ENCODE assay signal across 25 cellular contexts in the genomic region with DNA sequence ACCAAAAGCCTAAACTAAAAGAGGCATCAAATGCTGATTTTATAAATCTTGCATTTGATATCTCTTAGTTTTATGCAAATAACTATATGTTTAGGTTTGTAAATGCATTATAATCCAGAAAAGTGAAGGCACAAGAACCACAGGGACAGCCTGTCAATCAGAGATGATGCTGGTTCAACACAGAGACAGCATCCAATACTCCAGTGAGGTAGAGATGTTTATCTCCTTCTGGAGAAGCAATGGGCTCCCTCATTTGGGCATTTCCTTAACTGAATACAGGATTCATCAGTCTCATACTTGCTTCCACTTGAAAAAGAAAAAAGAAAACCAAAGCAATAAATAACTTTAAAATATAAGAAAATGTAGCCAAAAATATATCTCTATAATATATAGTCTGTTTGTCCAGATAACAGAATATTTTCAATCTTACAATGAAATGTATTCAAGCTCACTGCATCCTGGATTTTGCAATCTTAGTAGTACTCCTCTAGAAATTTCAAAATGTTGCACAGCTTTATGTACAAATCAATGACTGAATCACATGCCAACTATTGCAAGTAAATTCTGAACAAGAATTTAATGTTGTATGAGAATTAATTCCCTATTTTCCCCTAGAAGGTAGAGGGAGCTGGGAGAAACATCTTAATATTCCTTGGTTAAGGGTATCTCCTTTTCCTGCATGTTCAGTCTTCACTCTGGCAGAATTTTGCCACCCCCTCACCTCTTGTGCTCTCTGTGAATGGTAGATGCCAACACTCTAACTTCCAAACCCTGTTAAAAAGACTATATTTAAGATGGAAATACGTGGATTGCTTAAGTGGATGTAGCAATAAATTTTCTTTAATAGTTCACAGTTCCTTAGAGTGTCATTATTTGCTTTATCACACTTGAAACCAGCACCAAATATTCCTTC.
"Had no signal": no experiment of that assay in that cellular context is flagged by ENCODE, and none has a peak within 500 bp of the region (broad histone marks: within the 10 kb centered on the region; RNA-seq: fewer than 3 reads in every experiment).

No MANE protein-coding gene starts in this region.

- H3K36me3 Mint-ChIP-seq: activated naive CD4-positive, alpha-beta T cell treated with anti-CD3 and anti-CD28 coated beads, Interleukin-2, amount 50 U/mL, for 72 hours; brain; T-cell had no signal

- H3K9me3 ChIP-seq: adrenal gland, ascending aorta, pancreas, prostate gland, sigmoid colon, tibial nerve had no signal

- H3K27ac Mint-ChIP-seq: activated B cell treated with CpG ODN at 0.5 μM for 24 hours; activated CD8-positive, alpha-beta T cell treated with anti-CD3 and anti-CD28 coated beads for 36 hours; activated naive CD4-positive, alpha-beta T cell treated with anti-CD3 and anti-CD28 coated beads, Interleukin-2, amount 50 U/mL, for 72 hours; activated T-helper 2 cell treated with anti-CD3 and anti-CD28 coated beads, Interferon-gamma antibody, Interleukin-2, Interleukin-4, amounts not matched to agents 10 μg/mL and 5 μg/mL and 100 μg/mL, durations not matched to agents 14 hours and 24 hours and 36 hours; effector memory CD8-positive, alpha-beta T cell; T-cell had no signal

- DNase-seq: activated B cell treated with CpG ODN at 0.5 μM for 24 hours; activated CD4-positive, alpha-beta T cell treated with anti-CD3 and anti-CD28 coated beads, Interleukin-2, amount 50 U/mL, for 1 hour; activated CD8-positive, alpha-beta T cell treated with anti-CD3 and anti-CD28 coated beads for 36 hours; activated T-cell treated with anti-CD3 and anti-CD28 coated beads, Interleukin-2, amount 50 U/mL, for 48 hours; adrenal gland; dorsolateral prefrontal cortex; effector memory CD8-positive, alpha-beta T cell; erythroblast; left ventricle myocardium inferior; pancreas; sigmoid colon; stimulated activated CD4-positive, alpha-beta T cell treated with anti-CD3 and anti-CD28 coated beads, Interleukin-15, amount 100 ng/mL, for 24 hours; stimulated activated CD4-positive, alpha-beta T cell treated with anti-CD3 and anti-CD28 coated beads, Interleukin-2, amount 100 ng/mL, for 24 hours; stimulated activated naive CD4-positive, alpha-beta T cell; T-cell had no signal

- H3K27ac ChIP-seq: adrenal gland, ascending aorta, cardiac muscle cell, coronary artery, dorsolateral prefrontal cortex, left ventricle myocardium inferior, pancreas, prostate gland, sigmoid colon, tibial nerve had no signal

- H3K27me3 Mint-ChIP-seq: activated B cell treated with CpG ODN at 0.5 μM for 24 hours had no signal

- H3K4me3 Mint-ChIP-seq: activated B cell treated with CpG ODN at 0.5 μM for 24 hours; activated CD8-positive, alpha-beta T cell treated with anti-CD3 and anti-CD28 coated beads for 36 hours; effector memory CD8-positive, alpha-beta T cell; neural crest cell; T-cell had no signal

- H3K4me3 ChIP-seq: adrenal gland, ascending aorta, cardiac muscle cell, coronary artery, dorsolateral prefrontal cortex, left ventricle myocardium inferior, lung, pancreas, prostate gland, sigmoid colon, tibial nerve had no signal

- H3K36me3 ChIP-seq: adrenal gland, ascending aorta, cardiac muscle cell, left ventricle myocardium inferior, pancreas, prostate gland, sigmoid colon, tibial nerve had no signal

- H3K4me1 Mint-ChIP-seq: activated B cell treated with CpG ODN at 0.5 μM for 24 hours, neural crest cell, T-cell had no signal

- H3K9me3 Mint-ChIP-seq: activated B cell treated with CpG ODN at 0.5 μM for 24 hours; activated T-helper 2 cell treated with anti-CD3 and anti-CD28 coated beads, Interferon-gamma antibody, Interleukin-2, Interleukin-4, amounts not matched to agents 10 μg/mL and 5 μg/mL and 100 μg/mL, durations not matched to agents 14 hours and 24 hours and 36 hours; effector memory CD8-positive, alpha-beta T cell had no signal

- ATAC-seq: activated CD8-positive, alpha-beta T cell treated with anti-CD3 and anti-CD28 coated beads for 36 hours; activated naive CD4-positive, alpha-beta T cell treated with anti-CD3 and anti-CD28 coated beads, Interleukin-2, amount 50 U/mL, for 72 hours; effector memory CD8-positive, alpha-beta T cell; pancreas; T-cell had no signal

- H3K4me1 ChIP-seq: adrenal gland, ascending aorta, left ventricle myocardium inferior, pancreas, prostate gland, tibial nerve had no signal

- H3K27me3 ChIP-seq: adrenal gland, ascending aorta, cardiac muscle cell, pancreas, sigmoid colon, tibial nerve had no signal
